In the genomic region with DNA sequence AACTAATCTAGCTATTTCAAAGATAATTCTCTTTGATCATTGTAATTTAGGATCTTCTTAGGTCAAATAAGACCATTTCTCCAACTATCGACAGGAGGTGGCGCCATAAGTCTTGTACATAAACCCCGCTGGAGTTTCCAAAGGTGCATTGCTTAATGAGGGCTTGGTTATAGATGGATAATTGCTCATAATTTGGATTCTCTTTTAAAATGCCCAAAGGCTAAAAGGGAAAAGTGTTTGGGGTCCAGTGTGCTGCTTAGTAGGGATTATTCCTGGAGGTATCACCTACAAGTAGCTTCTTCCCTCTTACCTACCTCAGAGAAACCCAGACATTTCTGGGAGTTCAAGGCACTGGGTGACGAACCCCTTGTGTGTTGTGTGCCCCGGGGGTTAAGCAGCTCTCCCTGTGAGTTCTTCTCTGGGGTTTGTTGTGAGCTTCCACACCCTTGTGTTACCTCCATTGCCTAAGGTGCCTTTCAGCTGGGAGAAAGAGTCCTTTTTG, we compare ENCODE assay signal across 8 cellular contexts.
DNase-seq lines count a peak whose midpoint lies in the region; ATAC-seq and TF ChIP-seq lines count a peak whose summit lies in the region.

No MANE protein-coding gene starts in this region.

- no peaks in the 10 kb centered on the region for H3K36me3 ChIP-seq in BE2C
- H3K36me3 ChIP-seq in lung (ENCODE audit: control insufficient read depth in 2 of 2, insufficient read depth in 2 of 2, low read length in 2 of 2), result no peaks in the 10 kb centered on the region

- H3K9me3 ChIP-seq in BE2C, result no peaks in the 10 kb centered on the region
- no peaks in the 10 kb centered on the region for H3K9me3 ChIP-seq in lung (ENCODE audit: control insufficient read depth in 2 of 2, insufficient read depth in 1 of 2, low read length in 1 of 2)

- H3K27ac ChIP-seq in lung (ENCODE audit: low read depth in 1 of 2, low read length in 1 of 2), result peak overlapping the region; percentile 38 to 92

- H3K27me3 ChIP-seq in BE2C, result no peaks in the 10 kb centered on the region
- H3K27me3 ChIP-seq in lung (ENCODE audit: control insufficient read depth, insufficient read depth), result no peaks in the 10 kb centered on the region

- 1 to 3% methylated on average over 5 of the region's 5 CpGs for WGBS in lung, 2 donors

- H3K4me3 ChIP-seq in BE2C (ENCODE audit: low read depth, low read length) (peak overlapping the region; percentile 88), lung (peak overlapping the region; percentile 52)

- TF ChIP-seq CTCF in BE2C (IDR thresholded peaks at IDR 0.05; ENCODE audit: low read depth, low read length) (peak; percentile 77), lung (IDR thresholded peaks at IDR 0.05; ENCODE audit: control extremely low read depth, extremely low read depth) (peak; percentile 77)

- H3K4me1 ChIP-seq in BE2C (no peaks in the 10 kb centered on the region), lung (ENCODE audit: control insufficient read depth in 2 of 2, insufficient read depth in 2 of 2, low read length in 2 of 2) (peaks cover 0 to 4% of the 10 kb centered on the region in 2 donors)

- ATAC-seq in HG03460 (IDR thresholded peaks at IDR 0.05; ENCODE audit: unreplicated experiment) (peak; percentile 48), lung (ENCODE audit: insufficient read depth, low FRiP score) (peak; percentile 68)

- peak; percentile 83 for DNase-seq in BE2C
- peak; percentile 36 for DNase-seq in GM19240 (ENCODE audit: insufficient read length, low spot score)
- peak; percentile 79 for DNase-seq in NCI-H526 treated with DMSO at 0.1 percent for 48 hours (lab: John Stamatoyannopoulos, UW)
- DNase-seq in activated CD4-positive, alpha-beta T cell treated with anti-CD3 and anti-CD28 coated beads, Interleukin-2, amount 50 U/mL, for 24 hours (ENCODE audit: low read depth in 1 of 2, low spot score in 1 of 2), result peak; percentile 43 to 71
- DNase-seq in dermis blood vessel endothelial cell, result peak; percentile 96
- peak; percentile 84 for DNase-seq in lung (ENCODE audit: low spot score)
- DNase-seq in stimulated activated CD8-positive, alpha-beta memory T cell treated with anti-CD3 and anti-CD28 coated beads, Interleukin-12 subunit alpha, Interleukin-12 subunit beta, amount 100 ng/mL, for 1 hour (ENCODE audit: low read depth), result peak; percentile 72

Comparison
In these comparisons a context has a peak if more than half of its experiments do, and no peak if none do; other contexts are left out.
1. Peak in every context shown above with its lines: DNase-seq, ATAC-seq, H3K4me3 ChIP-seq and H3K27ac ChIP-seq.
2. DNase-seq: peak in every context shown above with its lines; median percentile 96 in dermis blood vessel endothelial cell; 84 in lung; 83 in BE2C; 79 in NCI-H526 treated with DMSO at 0.1 percent for 48 hours; 72 in stimulated activated CD8-positive, alpha-beta memory T cell treated with anti-CD3 and anti-CD28 coated beads, Interleukin-12 subunit alpha, Interleukin-12 subunit beta, amount 100 ng/mL, for 1 hour; 57 in activated CD4-positive, alpha-beta T cell treated with anti-CD3 and anti-CD28 coated beads, Interleukin-2, amount 50 U/mL, for 24 hours; 36 in GM19240.